1 cellular context compared by ENCODE assay signal in genomic region chr22:42648368-42649260, GRCh38.
TF ChIP-seq lines count a peak whose summit lies in the region.

No MANE protein-coding gene starts in this region.

TF ChIP-seq in GM12878, 131 proteins besides CTCF, POLR2A, EP300 and RAD21 (continued from another document):
- TF ChIP-seq BCL3 (IDR thresholded peaks at IDR 0.05; ENCODE audit: borderline replicate concordance, insufficient read depth, low read depth, low read length, poor library complexity, severe bottlenecking), result no peak
- TF ChIP-seq SREBF2 (IDR thresholded peaks at IDR 0.05; ENCODE audit: low read length), result no peak
- TF ChIP-seq ZSCAN29 (IDR thresholded peaks at IDR 0.05), result no peak
- TF ChIP-seq MYB (IDR thresholded peaks at IDR 0.05; ENCODE audit: borderline replicate concordance, low read depth, low read length), result no peak
- 0 out of 2 replicates have a peak, but pooled peaks have one; percentile 32 for TF ChIP-seq MTA2 (IDR thresholded peaks at IDR 0.05; ENCODE audit: low read depth)
- TF ChIP-seq HDAC2 (IDR thresholded peaks at IDR 0.05), result no peak
- no peak for TF ChIP-seq ASH2L (IDR thresholded peaks at IDR 0.05; ENCODE audit: borderline replicate concordance, low read depth)
- peak; percentile 26 to 41; a peak in 2 of 4 replicates for TF ChIP-seq IKZF2 (IDR thresholded peaks at IDR 0.05)
- no peak for TF ChIP-seq BRCA1 (IDR thresholded peaks at IDR 0.05; ENCODE audit: low read depth, low read length)
- peak; percentile 50 for TF ChIP-seq IKZF1 (conservative IDR thresholded peaks at IDR 0.05)
- TF ChIP-seq, protein P1, sequence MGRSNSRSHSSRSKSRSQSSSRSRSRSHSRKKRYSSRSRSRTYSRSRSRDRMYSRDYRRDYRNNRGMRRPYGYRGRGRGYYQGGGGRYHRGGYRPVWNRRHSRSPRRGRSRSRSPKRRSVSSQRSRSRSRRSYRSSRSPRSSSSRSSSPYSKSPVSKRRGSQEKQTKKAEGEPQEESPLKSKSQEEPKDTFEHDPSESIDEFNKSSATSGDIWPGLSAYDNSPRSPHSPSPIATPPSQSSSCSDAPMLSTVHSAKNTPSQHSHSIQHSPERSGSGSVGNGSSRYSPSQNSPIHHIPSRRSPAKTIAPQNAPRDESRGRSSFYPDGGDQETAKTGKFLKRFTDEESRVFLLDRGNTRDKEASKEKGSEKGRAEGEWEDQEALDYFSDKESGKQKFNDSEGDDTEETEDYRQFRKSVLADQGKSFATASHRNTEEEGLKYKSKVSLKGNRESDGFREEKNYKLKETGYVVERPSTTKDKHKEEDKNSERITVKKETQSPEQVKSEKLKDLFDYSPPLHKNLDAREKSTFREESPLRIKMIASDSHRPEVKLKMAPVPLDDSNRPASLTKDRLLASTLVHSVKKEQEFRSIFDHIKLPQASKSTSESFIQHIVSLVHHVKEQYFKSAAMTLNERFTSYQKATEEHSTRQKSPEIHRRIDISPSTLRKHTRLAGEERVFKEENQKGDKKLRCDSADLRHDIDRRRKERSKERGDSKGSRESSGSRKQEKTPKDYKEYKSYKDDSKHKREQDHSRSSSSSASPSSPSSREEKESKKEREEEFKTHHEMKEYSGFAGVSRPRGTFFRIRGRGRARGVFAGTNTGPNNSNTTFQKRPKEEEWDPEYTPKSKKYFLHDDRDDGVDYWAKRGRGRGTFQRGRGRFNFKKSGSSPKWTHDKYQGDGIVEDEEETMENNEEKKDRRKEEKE (IDR thresholded peaks at IDR 0.05), result no peak
- TF ChIP-seq REST (IDR thresholded peaks at IDR 0.05; ENCODE audit: low read depth, low read length), result no peak
- TF ChIP-seq NBN (IDR thresholded peaks at IDR 0.05), result peak; percentile 82; the same call in 1 of the 2 replicates
- no peak for TF ChIP-seq ZNF384 (IDR thresholded peaks at IDR 0.05; ENCODE audit: borderline replicate concordance, low read depth, low read length)
- TF ChIP-seq, protein P2, sequence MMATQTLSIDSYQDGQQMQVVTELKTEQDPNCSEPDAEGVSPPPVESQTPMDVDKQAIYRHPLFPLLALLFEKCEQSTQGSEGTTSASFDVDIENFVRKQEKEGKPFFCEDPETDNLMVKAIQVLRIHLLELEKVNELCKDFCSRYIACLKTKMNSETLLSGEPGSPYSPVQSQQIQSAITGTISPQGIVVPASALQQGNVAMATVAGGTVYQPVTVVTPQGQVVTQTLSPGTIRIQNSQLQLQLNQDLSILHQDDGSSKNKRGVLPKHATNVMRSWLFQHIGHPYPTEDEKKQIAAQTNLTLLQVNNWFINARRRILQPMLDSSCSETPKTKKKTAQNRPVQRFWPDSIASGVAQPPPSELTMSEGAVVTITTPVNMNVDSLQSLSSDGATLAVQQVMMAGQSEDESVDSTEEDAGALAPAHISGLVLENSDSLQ (IDR thresholded peaks at IDR 0.05), result peak; percentile 61
- no peak for TF ChIP-seq ATF7 (IDR thresholded peaks at IDR 0.05; ENCODE audit: low read depth)
- TF ChIP-seq, protein P3, sequence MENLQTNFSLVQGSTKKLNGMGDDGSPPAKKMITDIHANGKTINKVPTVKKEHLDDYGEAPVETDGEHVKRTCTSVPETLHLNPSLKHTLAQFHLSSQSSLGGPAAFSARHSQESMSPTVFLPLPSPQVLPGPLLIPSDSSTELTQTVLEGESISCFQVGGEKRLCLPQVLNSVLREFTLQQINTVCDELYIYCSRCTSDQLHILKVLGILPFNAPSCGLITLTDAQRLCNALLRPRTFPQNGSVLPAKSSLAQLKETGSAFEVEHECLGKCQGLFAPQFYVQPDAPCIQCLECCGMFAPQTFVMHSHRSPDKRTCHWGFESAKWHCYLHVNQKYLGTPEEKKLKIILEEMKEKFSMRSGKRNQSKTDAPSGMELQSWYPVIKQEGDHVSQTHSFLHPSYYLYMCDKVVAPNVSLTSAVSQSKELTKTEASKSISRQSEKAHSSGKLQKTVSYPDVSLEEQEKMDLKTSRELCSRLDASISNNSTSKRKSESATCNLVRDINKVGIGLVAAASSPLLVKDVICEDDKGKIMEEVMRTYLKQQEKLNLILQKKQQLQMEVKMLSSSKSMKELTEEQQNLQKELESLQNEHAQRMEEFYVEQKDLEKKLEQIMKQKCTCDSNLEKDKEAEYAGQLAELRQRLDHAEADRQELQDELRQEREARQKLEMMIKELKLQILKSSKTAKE (IDR thresholded peaks at IDR 0.05; ENCODE audit: low read depth, poor library complexity, severe bottlenecking), result no peak
- no peak for TF ChIP-seq SMAD5 (IDR thresholded peaks at IDR 0.05; ENCODE audit: low read depth)
- peak; percentile 10; the same call in 1 of the 2 replicates for TF ChIP-seq GATAD2B (conservative IDR thresholded peaks at IDR 0.05; ENCODE audit: low read depth)
- TF ChIP-seq POU2F2 (IDR thresholded peaks at IDR 0.05; ENCODE audit: borderline replicate concordance, low read depth, low read length), result no peak; the same call in 2 of the 3 replicates
- TF ChIP-seq E2F8 (IDR thresholded peaks at IDR 0.05; ENCODE audit: low read depth, partially characterized antibody), result no peak
